In the genomic region with DNA sequence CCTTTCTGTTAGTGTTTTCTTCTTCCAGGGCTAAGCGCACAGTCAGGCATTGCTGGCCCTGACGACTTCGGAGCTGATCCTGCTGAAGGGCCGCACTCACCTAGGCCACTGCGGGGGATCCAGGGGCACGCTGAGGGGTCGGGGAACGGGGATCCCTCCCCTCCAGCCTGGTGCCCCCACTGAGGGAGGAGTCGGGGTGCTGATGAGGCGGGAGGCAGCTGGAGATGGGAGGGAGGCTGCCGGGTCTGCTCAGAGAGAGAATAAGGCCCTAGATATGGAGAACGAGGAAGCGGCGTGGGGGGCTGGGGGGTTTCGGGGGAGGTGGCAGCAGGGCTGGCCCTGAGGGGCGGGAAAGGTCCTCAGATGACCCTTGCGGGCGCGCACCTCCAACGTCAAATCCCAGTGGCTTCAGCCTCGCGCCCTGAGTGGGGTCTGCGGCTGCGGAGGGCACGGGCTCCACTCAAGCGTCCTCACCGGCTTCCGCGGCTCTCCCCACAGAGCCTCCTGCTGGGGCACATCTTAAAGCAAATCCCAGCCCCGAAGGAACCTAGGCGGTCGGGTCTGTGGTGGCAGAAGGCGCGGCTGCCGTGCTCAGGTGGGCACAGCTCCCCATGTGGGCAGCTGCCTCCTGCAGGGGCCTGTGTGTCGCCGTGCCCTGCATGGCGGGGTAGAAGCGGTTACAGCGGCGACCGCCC, we compare ENCODE assay signal across 18 cellular contexts. TPM values are rescaled to one million over a fixed set of nuclear protein-coding genes. Genes with fewer than 3 reads are reported as not detected.
DNase-seq lines count a peak whose midpoint lies in the region; ATAC-seq, FAIRE-seq and TF ChIP-seq lines count a peak whose summit lies in the region.
"Had no signal": no experiment of that assay in that cellular context is flagged by ENCODE, and none has a peak within 500 bp of the region (broad histone marks: within the 10 kb centered on the region; RNA-seq: fewer than 3 reads in every experiment).

No MANE protein-coding gene starts in this region.

- no peak overlapping the region for H3K4me3 ChIP-seq in kidney (ENCODE audit: low read length in 2 of 2)
- H3K4me3 ChIP-seq: SJSA1 had no signal

- H3K4me1 Mint-ChIP-seq in WTC11 = peaks cover 6% of the 10 kb centered on the region; the same call in 1 of the 2 replicates
- H3K4me1 Mint-ChIP-seq in stimulated activated memory B cell treated with anti-CD40 and anti-IgM and Interleukin-4, amounts not matched to agents 10 μg/mL and 1 μg/mL and 100 μg/mL, for 72 hours = peaks cover 23% of the 10 kb centered on the region
- H3K4me1 Mint-ChIP-seq: activated CD4-positive, alpha-beta memory T cell treated with anti-CD3 and anti-CD28 coated beads, Interleukin-2, amount 10 ng/mL, durations not matched to agents 7 days and 5 days had no signal

- H3K4me1 ChIP-seq in kidney (ENCODE audit: control insufficient read depth in 1 of 2, insufficient read depth in 1 of 2, low read depth in 1 of 2, low read length in 2 of 2) = no peaks in the 10 kb centered on the region

- CTCF ChIA-PET in WTC11 (lab: Charles Lee) = no interaction called here

- peak; percentile 42; the same call in 1 of the 2 replicates for ATAC-seq in WTC11
- peak; percentile 65 for ATAC-seq in stimulated activated memory B cell treated with anti-CD40 and anti-IgM and Interleukin-4, amounts not matched to agents 10 μg/mL and 1 μg/mL and 100 μg/mL, for 72 hours
- no peak for ATAC-seq in HG03469 (IDR thresholded peaks at IDR 0.05; ENCODE audit: unreplicated experiment)

- no peaks in the 10 kb centered on the region for H3K36me3 Mint-ChIP-seq in WTC11
- H3K36me3 Mint-ChIP-seq in stimulated activated memory B cell treated with anti-CD40 and anti-IgM and Interleukin-4, amounts not matched to agents 10 μg/mL and 1 μg/mL and 100 μg/mL, for 72 hours = no peaks in the 10 kb centered on the region

- intact Hi-C loops in kidney (cut with DNase I) = no loop called here

- no peaks in the 10 kb centered on the region for H3K36me3 ChIP-seq in kidney (ENCODE audit: control insufficient read depth in 1 of 2, insufficient read depth in 2 of 2, low read length in 2 of 2)
- H3K36me3 ChIP-seq: SJSA1 had no signal

- POLR2A ChIA-PET in WTC11 (lab: Charles Lee) = no interaction called here

- H3K27ac ChIP-seq in kidney (ENCODE audit: low read depth in 2 of 2, low read length in 2 of 2) = no peak overlapping the region
- H3K27ac ChIP-seq: C4-2B, SJSA1 had no signal

- FAIRE-seq in kidney (lab: Jason Lieb, UNC) = no peak
- FAIRE-seq: TTC549 had no signal

- H3K9ac ChIP-seq in kidney (ENCODE audit: low read length in 2 of 2) = no peak overlapping the region

- no peaks in the 10 kb centered on the region for H3K9me3 ChIP-seq in kidney (ENCODE audit: control insufficient read depth in 1 of 2, low read length in 2 of 2)
- H3K9me3 ChIP-seq: SJSA1 had no signal

- H3K9me3 Mint-ChIP-seq in WTC11 = no peaks in the 10 kb centered on the region
- no peaks in the 10 kb centered on the region for H3K9me3 Mint-ChIP-seq in stimulated activated memory B cell treated with anti-CD40 and anti-IgM and Interleukin-4, amounts not matched to agents 10 μg/mL and 1 μg/mL and 100 μg/mL, for 72 hours
- H3K9me3 Mint-ChIP-seq: activated CD4-positive, alpha-beta memory T cell treated with anti-CD3 and anti-CD28 coated beads, Interleukin-2, amount 10 ng/mL, durations not matched to agents 7 days and 5 days had no signal

- H3K27ac Mint-ChIP-seq in WTC11 = no peak overlapping the region
- peak overlapping the region; percentile 30 for H3K27ac Mint-ChIP-seq in stimulated activated memory B cell treated with anti-CD40 and anti-IgM and Interleukin-4, amounts not matched to agents 10 μg/mL and 1 μg/mL and 100 μg/mL, for 72 hours
- H3K27ac Mint-ChIP-seq: activated CD4-positive, alpha-beta memory T cell treated with anti-CD3 and anti-CD28 coated beads, Interleukin-2, amount 10 ng/mL, durations not matched to agents 7 days and 5 days; progenitor cell of endocrine pancreas had no signal

- TF ChIP-seq CTCF in GM13976 (IDR thresholded peaks at IDR 0.05; ENCODE audit: borderline replicate concordance, control extremely low read depth, extremely low read depth, insufficient read depth, missing control alignments) (no peak), WTC11 (IDR thresholded peaks at IDR 0.05) (no peak), kidney (IDR thresholded peaks at IDR 0.05; ENCODE audit: borderline replicate concordance, extremely low read depth, insufficient read depth) (no peak)

- DNase-seq in GM13976 (ENCODE audit: low spot score) (peak; percentile 7), WTC11 (ENCODE audit: low spot score) (peak; percentile 11), kidney (peak; percentile 69), NCI-H1436 (lab: John Stamatoyannopoulos, UW) (no peak), HuH-7 (ENCODE audit: low spot score) (no peak)
- DNase-seq: activated CD4-positive, alpha-beta memory T cell treated with anti-CD3 and anti-CD28 coated beads, Interleukin-2, amount 10 ng/mL, durations not matched to agents 7 days and 5 days; activated gamma-delta T cell treated with Interleukin-2 at 50 U/mL for 16 hours; DMS53; NCI-H1417 treated with DMSO at 0.1 percent for 48 hours; NCI-H2227 treated with DMSO at 0.1 percent for 48 hours had no signal

- in situ Hi-C loops in GM13976 (cut with MboI; ENCODE audit: low sequenced_read_pairs, unreplicated experiment) = no loop called here

- H3K4me3 Mint-ChIP-seq in WTC11 = no peak overlapping the region
- peak overlapping the region; percentile 59 for H3K4me3 Mint-ChIP-seq in stimulated activated memory B cell treated with anti-CD40 and anti-IgM and Interleukin-4, amounts not matched to agents 10 μg/mL and 1 μg/mL and 100 μg/mL, for 72 hours
- H3K4me3 Mint-ChIP-seq: activated CD4-positive, alpha-beta memory T cell treated with anti-CD3 and anti-CD28 coated beads, Interleukin-2, amount 10 ng/mL, durations not matched to agents 7 days and 5 days had no signal

- H3K27me3 Mint-ChIP-seq in WTC11 (ENCODE audit: low read depth) = no peaks in the 10 kb centered on the region
- H3K27me3 Mint-ChIP-seq in stimulated activated memory B cell treated with anti-CD40 and anti-IgM and Interleukin-4, amounts not matched to agents 10 μg/mL and 1 μg/mL and 100 μg/mL, for 72 hours = no peaks in the 10 kb centered on the region
- H3K27me3 Mint-ChIP-seq: progenitor cell of endocrine pancreas had no signal

TF ChIP-seq in WTC11, 78 proteins besides CTCF, POLR2A, EP300 and RAD21 (continues in another document):
- TF ChIP-seq SOX15 (CRISPR knock-in tag; IDR thresholded peaks at IDR 0.05) (no peak), NFE2L1 (CRISPR knock-in tag; IDR thresholded peaks at IDR 0.05) (no peak), ZBTB21 (CRISPR knock-in tag; IDR thresholded peaks at IDR 0.05; ENCODE audit: borderline replicate concordance) (no peak), CREM (CRISPR knock-in tag; IDR thresholded peaks at IDR 0.05) (no peak), ZNF396 (CRISPR knock-in tag; IDR thresholded peaks at IDR 0.05; ENCODE audit: borderline replicate concordance) (no peak), NFATC4 (CRISPR knock-in tag; IDR thresholded peaks at IDR 0.05) (no peak), JAZF1 (CRISPR knock-in tag; IDR thresholded peaks at IDR 0.05) (no peak), ZNF219 (CRISPR knock-in tag; IDR thresholded peaks at IDR 0.05; ENCODE audit: borderline replicate concordance) (no peak), NR3C1 (CRISPR knock-in tag; conservative IDR thresholded peaks at IDR 0.05; ENCODE audit: low read depth) (no peak)
- TF ChIP-seq, protein P1, sequence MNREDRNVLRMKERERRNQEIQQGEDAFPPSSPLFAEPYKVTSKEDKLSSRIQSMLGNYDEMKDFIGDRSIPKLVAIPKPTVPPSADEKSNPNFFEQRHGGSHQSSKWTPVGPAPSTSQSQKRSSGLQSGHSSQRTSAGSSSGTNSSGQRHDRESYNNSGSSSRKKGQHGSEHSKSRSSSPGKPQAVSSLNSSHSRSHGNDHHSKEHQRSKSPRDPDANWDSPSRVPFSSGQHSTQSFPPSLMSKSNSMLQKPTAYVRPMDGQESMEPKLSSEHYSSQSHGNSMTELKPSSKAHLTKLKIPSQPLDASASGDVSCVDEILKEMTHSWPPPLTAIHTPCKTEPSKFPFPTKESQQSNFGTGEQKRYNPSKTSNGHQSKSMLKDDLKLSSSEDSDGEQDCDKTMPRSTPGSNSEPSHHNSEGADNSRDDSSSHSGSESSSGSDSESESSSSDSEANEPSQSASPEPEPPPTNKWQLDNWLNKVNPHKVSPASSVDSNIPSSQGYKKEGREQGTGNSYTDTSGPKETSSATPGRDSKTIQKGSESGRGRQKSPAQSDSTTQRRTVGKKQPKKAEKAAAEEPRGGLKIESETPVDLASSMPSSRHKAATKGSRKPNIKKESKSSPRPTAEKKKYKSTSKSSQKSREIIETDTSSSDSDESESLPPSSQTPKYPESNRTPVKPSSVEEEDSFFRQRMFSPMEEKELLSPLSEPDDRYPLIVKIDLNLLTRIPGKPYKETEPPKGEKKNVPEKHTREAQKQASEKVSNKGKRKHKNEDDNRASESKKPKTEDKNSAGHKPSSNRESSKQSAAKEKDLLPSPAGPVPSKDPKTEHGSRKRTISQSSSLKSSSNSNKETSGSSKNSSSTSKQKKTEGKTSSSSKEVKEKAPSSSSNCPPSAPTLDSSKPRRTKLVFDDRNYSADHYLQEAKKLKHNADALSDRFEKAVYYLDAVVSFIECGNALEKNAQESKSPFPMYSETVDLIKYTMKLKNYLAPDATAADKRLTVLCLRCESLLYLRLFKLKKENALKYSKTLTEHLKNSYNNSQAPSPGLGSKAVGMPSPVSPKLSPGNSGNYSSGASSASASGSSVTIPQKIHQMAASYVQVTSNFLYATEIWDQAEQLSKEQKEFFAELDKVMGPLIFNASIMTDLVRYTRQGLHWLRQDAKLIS (CRISPR knock-in tag; IDR thresholded peaks at IDR 0.05; ENCODE audit: borderline replicate concordance) = no peak
- TF ChIP-seq, protein P2, sequence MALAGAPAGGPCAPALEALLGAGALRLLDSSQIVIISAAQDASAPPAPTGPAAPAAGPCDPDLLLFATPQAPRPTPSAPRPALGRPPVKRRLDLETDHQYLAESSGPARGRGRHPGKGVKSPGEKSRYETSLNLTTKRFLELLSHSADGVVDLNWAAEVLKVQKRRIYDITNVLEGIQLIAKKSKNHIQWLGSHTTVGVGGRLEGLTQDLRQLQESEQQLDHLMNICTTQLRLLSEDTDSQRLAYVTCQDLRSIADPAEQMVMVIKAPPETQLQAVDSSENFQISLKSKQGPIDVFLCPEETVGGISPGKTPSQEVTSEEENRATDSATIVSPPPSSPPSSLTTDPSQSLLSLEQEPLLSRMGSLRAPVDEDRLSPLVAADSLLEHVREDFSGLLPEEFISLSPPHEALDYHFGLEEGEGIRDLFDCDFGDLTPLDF (CRISPR knock-in tag; IDR thresholded peaks at IDR 0.05) = no peak

RNA-seq across cellular contexts. Expression of a gene that starts 30.9 kb away (rescaled TPM):
- total RNA-seq in WTC11 (2021) (not detected in 3 replicates), kidney (20.3 TPM)
- 1.7 TPM for polyA plus RNA-seq in kidney (ENCODE audit: insufficient read depth, low read depth, low replicate concordance)
- total RNA-seq: activated CD4-positive, alpha-beta memory T cell treated with anti-CD3 and anti-CD28 coated beads, Interleukin-2, amount 10 ng/mL, durations not matched to agents 7 days and 5 days; LHCN-M2; SJSA1; subcutaneous adipose tissue had no signal

RNA-seq across cellular contexts. Expression of a gene that starts 46.1 kb away (rescaled TPM):
- total RNA-seq in WTC11 (2021) = 0.32 to 1.6 TPM (median 1.4 TPM) in 3 replicates
- total RNA-seq in kidney = 164 TPM
- polyA plus RNA-seq in kidney (ENCODE audit: insufficient read depth, low read depth, low replicate concordance) = 15.1 TPM
- total RNA-seq: activated CD4-positive, alpha-beta memory T cell treated with anti-CD3 and anti-CD28 coated beads, Interleukin-2, amount 10 ng/mL, durations not matched to agents 7 days and 5 days; LHCN-M2; SJSA1; subcutaneous adipose tissue had no signal

Comparison
In these comparisons a context has a peak if more than half of its experiments do, and no peak if none do; other contexts are left out.
1. DNase-seq: peak in GM13976 (single experiment), WTC11 (single experiment) and kidney (single experiment); none in NCI-H1436 (single experiment) and HuH-7 (single experiment).
2. RNA of a gene that starts 30.9 kb away (total RNA-seq): 20.3 TPM in kidney (single experiment); not detected in WTC11; every median in the first group is over 10 times any median in the second.
3. RNA of a gene that starts 46.1 kb away (total RNA-seq): 164 TPM in kidney (single experiment); 0.32 to 1.6 TPM in WTC11; every median in the first group is over 10 times any median in the second.